Comparison of ENCODE assay signal across 1 cellular context in the genomic region with DNA sequence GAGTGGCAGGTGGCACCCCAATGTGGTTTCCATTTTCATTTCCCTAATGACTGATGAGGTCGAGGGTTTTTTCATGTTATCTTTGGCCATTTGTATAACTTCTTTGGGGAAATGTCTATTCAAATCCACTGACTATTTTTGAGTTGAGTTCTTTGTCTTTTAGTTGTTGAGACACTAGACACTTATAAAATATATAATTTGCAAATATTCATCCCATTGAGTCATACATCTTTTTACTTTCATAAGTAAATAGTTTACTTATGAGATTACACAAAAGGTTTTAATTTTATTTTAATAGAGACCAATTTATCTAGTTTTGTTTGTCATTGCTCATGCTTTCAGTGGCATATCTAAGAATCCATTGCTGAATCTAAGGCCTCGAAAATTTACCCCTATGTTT.
TF ChIP-seq lines count a peak whose summit lies in the region.

No MANE protein-coding gene starts in this region.

TF ChIP-seq in IMR-90, 13 proteins besides CTCF, POLR2A, EP300 and RAD21 (continued from another document):
- TF ChIP-seq, protein P1, sequence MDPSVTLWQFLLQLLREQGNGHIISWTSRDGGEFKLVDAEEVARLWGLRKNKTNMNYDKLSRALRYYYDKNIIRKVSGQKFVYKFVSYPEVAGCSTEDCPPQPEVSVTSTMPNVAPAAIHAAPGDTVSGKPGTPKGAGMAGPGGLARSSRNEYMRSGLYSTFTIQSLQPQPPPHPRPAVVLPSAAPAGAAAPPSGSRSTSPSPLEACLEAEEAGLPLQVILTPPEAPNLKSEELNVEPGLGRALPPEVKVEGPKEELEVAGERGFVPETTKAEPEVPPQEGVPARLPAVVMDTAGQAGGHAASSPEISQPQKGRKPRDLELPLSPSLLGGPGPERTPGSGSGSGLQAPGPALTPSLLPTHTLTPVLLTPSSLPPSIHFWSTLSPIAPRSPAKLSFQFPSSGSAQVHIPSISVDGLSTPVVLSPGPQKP (IDR thresholded peaks at IDR 0.05; ENCODE audit: borderline replicate concordance, low read depth, low read length), result no peak
- TF ChIP-seq MAZ (IDR thresholded peaks at IDR 0.05; ENCODE audit: borderline replicate concordance, low read depth, low read length) (no peak), CEBPB (IDR thresholded peaks at IDR 0.05; ENCODE audit: low read depth, low read length) (no peak), RCOR1 (IDR thresholded peaks at IDR 0.05; ENCODE audit: insufficient replicate concordance, low read length) (no peak), MAFK (IDR thresholded peaks at IDR 0.05; ENCODE audit: low read depth, low read length) (no peak), BHLHE40 (IDR thresholded peaks at IDR 0.05; ENCODE audit: low read depth, low read length) (no peak), FOS (IDR thresholded peaks at IDR 0.05; ENCODE audit: low read depth, low read length) (no peak)
